In genomic region chr20:25853718-25854381, GRCh38 we compare ENCODE assay signal across 8 cellular contexts.
DNase-seq lines count a peak whose midpoint lies in the region; ATAC-seq, FAIRE-seq and TF ChIP-seq lines count a peak whose summit lies in the region.
"Not testable (repeated sequence)": the region's sequence is repeated elsewhere in the genome, so short reads cannot be mapped to it uniquely, and the experiment has no call there.

No MANE protein-coding gene starts in this region.

- H3K9me2 ChIP-seq in SK-N-SH, result not testable (repeated sequence)

- H3K9me3 Mint-ChIP-seq in stimulated activated memory B cell treated with anti-CD40 and anti-IgM and Interleukin-4, amounts not matched to agents 10 μg/mL and 1 μg/mL and 100 μg/mL, for 72 hours, result not testable (repeated sequence)

- ATAC-seq in stimulated activated memory B cell treated with anti-CD40 and anti-IgM and Interleukin-4, amounts not matched to agents 10 μg/mL and 1 μg/mL and 100 μg/mL, for 72 hours, result peak; percentile 64

- H4K20me1 ChIP-seq in SK-N-SH (ENCODE audit: insufficient read depth), result not testable (repeated sequence)

- not testable (repeated sequence) for TF ChIP-seq CTCF in NB4 (IDR thresholded peaks at IDR 0.05; ENCODE audit: low read depth, low read length); SK-N-SH (IDR thresholded peaks at IDR 0.05)

- peaks cover 78% of the 10 kb centered on the region for H3K27me3 Mint-ChIP-seq in stimulated activated memory B cell treated with anti-CD40 and anti-IgM and Interleukin-4, amounts not matched to agents 10 μg/mL and 1 μg/mL and 100 μg/mL, for 72 hours

- H3K27ac Mint-ChIP-seq in stimulated activated memory B cell treated with anti-CD40 and anti-IgM and Interleukin-4, amounts not matched to agents 10 μg/mL and 1 μg/mL and 100 μg/mL, for 72 hours, result peak overlapping the region; percentile 23

- H3K4me1 Mint-ChIP-seq in stimulated activated memory B cell treated with anti-CD40 and anti-IgM and Interleukin-4, amounts not matched to agents 10 μg/mL and 1 μg/mL and 100 μg/mL, for 72 hours, result peaks cover 20% of the 10 kb centered on the region

- not testable (repeated sequence) for H3K4me1 ChIP-seq in SK-N-SH (ENCODE audit: control insufficient read depth in 1 of 2, insufficient read depth in 2 of 2, low read depth in 1 of 2, low read length in 1 of 2)

- CTCF ChIA-PET in SK-N-SH (lab: Yijun Ruan, JAX), result not testable (repeated sequence)

- not testable (repeated sequence) for H3K4me3 ChIP-seq in NB4 (ENCODE audit: low read depth, low read length)
- H3K4me3 ChIP-seq in SK-N-SH (ENCODE audit: low read depth in 2 of 2, low read length in 1 of 2), result peak overlapping the region; percentile 56 to 59

- not testable (repeated sequence) for H3K79me2 ChIP-seq in SK-N-SH (ENCODE audit: insufficient read depth)

- TF ChIP-seq RAD21 in SK-N-SH (IDR thresholded peaks at IDR 0.05; ENCODE audit: low read length), result not testable (repeated sequence)

- peak overlapping the region; percentile 62 for H3K9ac ChIP-seq in SK-N-SH

- not testable (repeated sequence) for H3F3A ChIP-seq in SK-N-SH (replicated peaks; ENCODE audit: insufficient read depth)

- H3K27me3 ChIP-seq in SK-N-SH (ENCODE audit: insufficient read depth), result not testable (repeated sequence)

- peak overlapping the region; percentile 74; the same call in 1 of the 2 replicates for H2AFZ ChIP-seq in SK-N-SH (ENCODE audit: low read depth)

- not testable (repeated sequence) for FAIRE-seq in H54 (lab: Jason Lieb, UNC)

- peak overlapping the region; percentile 70 for H3K4me2 ChIP-seq in SK-N-SH

- peak; percentile 42; the same call in 1 of the 2 replicates for TF ChIP-seq POLR2A in H54 (IDR thresholded peaks at IDR 0.05; ENCODE audit: low read depth, low read length)
- not testable (repeated sequence) for TF ChIP-seq POLR2A in NB4 (IDR thresholded peaks at IDR 0.05; ENCODE audit: extremely low read depth, insufficient read length)

- not testable (repeated sequence) for H3K9me3 ChIP-seq in SK-N-SH

- 3% methylated on average over 35 of the region's 55 CpGs for WGBS in SK-N-SH (ENCODE audit: low lambda C conversion rate)

- H3K4me3 Mint-ChIP-seq in stimulated activated memory B cell treated with anti-CD40 and anti-IgM and Interleukin-4, amounts not matched to agents 10 μg/mL and 1 μg/mL and 100 μg/mL, for 72 hours, result peak overlapping the region; percentile 79

- not testable (repeated sequence) for H3K36me3 ChIP-seq in SK-N-SH (replicated peaks in 1 of 2; ENCODE audit: control insufficient read depth in 1 of 2, insufficient read depth in 2 of 2, low read length in 1 of 2)

- peak; percentile 54 for DNase-seq in DMS114 treated with DMSO at 0.1 percent for 48 hours (lab: John Stamatoyannopoulos, UW; ENCODE audit: unreplicated experiment)
- peak; percentile 38 for DNase-seq in H54 (ENCODE audit: insufficient read length, low spot score)
- peak; percentile 43 for DNase-seq in NB4 (ENCODE audit: low read depth)
- DNase-seq in SK-N-SH, result peak; percentile 74
- DNase-seq in activated effector memory CD4-positive, alpha-beta T cell treated with anti-CD3 and anti-CD28 coated beads, Interleukin-2, amount 50 U/mL, for 16 hours, result peak; percentile 94
- DNase-seq in fibroblast of peridontal ligament (ENCODE audit: extremely low read depth), result peak; percentile 76
- DNase-seq in nucleus accumbens (lab: John Stamatoyannopoulos, UW), result peak in 53 of 56 donors; percentile 29 to 88 (median 71)

- H3K36me3 Mint-ChIP-seq in stimulated activated memory B cell treated with anti-CD40 and anti-IgM and Interleukin-4, amounts not matched to agents 10 μg/mL and 1 μg/mL and 100 μg/mL, for 72 hours, result not testable (repeated sequence)

- POLR2A ChIA-PET in SK-N-SH (lab: Yijun Ruan, JAX), result interaction anchor here (0.6 kb wide), 1 partner anchor 659 kb away, joined by 5 read pairs; the partner anchor contains the start of gene ENTPD6

- TF ChIP-seq EP300 in SK-N-SH (IDR thresholded peaks at IDR 0.05; ENCODE audit: borderline replicate concordance in 1 of 2, low read depth in 1 of 2, low read length in 1 of 2), result not testable (repeated sequence)

- peak overlapping the region in 1 of 2 experiments; percentile 64; a peak in 1 of 4 replicates for H3K27ac ChIP-seq in SK-N-SH (ENCODE audit: low read depth in 2 of 2, low read length in 1 of 2)

TF ChIP-seq in SK-N-SH, 30 proteins besides CTCF, POLR2A, EP300 and RAD21:
- TF ChIP-seq YY1 (IDR thresholded peaks at IDR 0.05; ENCODE audit: low read depth) (peak; percentile 86), MAX (IDR thresholded peaks at IDR 0.05; ENCODE audit: low read depth) (peak; percentile 26; the same call in 1 of the 2 replicates), POLR2AphosphoS5 (IDR thresholded peaks at IDR 0.05; ENCODE audit: low read depth, low read length) (peak; percentile 38; the same call in 1 of the 2 replicates), TAF1 (IDR thresholded peaks at IDR 0.05; ENCODE audit: borderline replicate concordance, low read depth, low read length) (peak; percentile 21; the same call in 1 of the 2 replicates), NRF1 (IDR thresholded peaks at IDR 0.05; ENCODE audit: low read depth, low read length) (peak; percentile 81)

Comparison
In these comparisons a context has a peak if more than half of its experiments do, and no peak if none do; other contexts are left out.
1. DNase-seq: peak in every context shown above with its lines; median percentile 94 in activated effector memory CD4-positive, alpha-beta T cell treated with anti-CD3 and anti-CD28 coated beads, Interleukin-2, amount 50 U/mL, for 16 hours; 76 in fibroblast of peridontal ligament; 74 in SK-N-SH; 71 in nucleus accumbens; 54 in DMS114 treated with DMSO at 0.1 percent for 48 hours; 43 in NB4; 38 in H54.